1 cellular context compared by ENCODE assay signal in the genomic region with DNA sequence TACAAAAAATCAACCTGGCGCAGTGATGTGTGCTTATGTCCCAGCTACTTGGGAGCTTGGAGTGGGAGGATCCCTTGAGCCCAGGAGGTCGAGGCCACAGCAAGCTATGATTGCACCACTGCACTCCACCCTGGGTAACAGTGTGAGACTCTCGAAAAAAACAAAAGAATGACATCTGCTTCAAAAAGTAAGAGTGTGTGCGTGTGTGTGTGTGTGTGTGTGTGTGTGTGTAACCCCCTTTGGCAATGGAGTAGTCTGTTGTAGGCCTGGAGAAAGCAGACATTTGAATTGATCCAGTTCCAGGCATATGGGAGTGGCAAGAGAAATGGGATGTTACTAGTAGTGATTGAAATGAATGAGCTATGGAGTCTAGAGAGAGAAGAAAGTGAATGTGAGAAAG.
TF ChIP-seq lines count a peak whose summit lies in the region.

No MANE protein-coding gene starts in this region.

TF ChIP-seq in GM23338, 12 proteins besides CTCF, POLR2A, EP300 and RAD21 (continued from another document):
- TF ChIP-seq, protein P1, sequence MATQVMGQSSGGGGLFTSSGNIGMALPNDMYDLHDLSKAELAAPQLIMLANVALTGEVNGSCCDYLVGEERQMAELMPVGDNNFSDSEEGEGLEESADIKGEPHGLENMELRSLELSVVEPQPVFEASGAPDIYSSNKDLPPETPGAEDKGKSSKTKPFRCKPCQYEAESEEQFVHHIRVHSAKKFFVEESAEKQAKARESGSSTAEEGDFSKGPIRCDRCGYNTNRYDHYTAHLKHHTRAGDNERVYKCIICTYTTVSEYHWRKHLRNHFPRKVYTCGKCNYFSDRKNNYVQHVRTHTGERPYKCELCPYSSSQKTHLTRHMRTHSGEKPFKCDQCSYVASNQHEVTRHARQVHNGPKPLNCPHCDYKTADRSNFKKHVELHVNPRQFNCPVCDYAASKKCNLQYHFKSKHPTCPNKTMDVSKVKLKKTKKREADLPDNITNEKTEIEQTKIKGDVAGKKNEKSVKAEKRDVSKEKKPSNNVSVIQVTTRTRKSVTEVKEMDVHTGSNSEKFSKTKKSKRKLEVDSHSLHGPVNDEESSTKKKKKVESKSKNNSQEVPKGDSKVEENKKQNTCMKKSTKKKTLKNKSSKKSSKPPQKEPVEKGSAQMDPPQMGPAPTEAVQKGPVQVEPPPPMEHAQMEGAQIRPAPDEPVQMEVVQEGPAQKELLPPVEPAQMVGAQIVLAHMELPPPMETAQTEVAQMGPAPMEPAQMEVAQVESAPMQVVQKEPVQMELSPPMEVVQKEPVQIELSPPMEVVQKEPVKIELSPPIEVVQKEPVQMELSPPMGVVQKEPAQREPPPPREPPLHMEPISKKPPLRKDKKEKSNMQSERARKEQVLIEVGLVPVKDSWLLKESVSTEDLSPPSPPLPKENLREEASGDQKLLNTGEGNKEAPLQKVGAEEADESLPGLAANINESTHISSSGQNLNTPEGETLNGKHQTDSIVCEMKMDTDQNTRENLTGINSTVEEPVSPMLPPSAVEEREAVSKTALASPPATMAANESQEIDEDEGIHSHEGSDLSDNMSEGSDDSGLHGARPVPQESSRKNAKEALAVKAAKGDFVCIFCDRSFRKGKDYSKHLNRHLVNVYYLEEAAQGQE (IDR thresholded peaks at IDR 0.05; ENCODE audit: unreplicated experiment) = no peak
- TF ChIP-seq, protein P2, sequence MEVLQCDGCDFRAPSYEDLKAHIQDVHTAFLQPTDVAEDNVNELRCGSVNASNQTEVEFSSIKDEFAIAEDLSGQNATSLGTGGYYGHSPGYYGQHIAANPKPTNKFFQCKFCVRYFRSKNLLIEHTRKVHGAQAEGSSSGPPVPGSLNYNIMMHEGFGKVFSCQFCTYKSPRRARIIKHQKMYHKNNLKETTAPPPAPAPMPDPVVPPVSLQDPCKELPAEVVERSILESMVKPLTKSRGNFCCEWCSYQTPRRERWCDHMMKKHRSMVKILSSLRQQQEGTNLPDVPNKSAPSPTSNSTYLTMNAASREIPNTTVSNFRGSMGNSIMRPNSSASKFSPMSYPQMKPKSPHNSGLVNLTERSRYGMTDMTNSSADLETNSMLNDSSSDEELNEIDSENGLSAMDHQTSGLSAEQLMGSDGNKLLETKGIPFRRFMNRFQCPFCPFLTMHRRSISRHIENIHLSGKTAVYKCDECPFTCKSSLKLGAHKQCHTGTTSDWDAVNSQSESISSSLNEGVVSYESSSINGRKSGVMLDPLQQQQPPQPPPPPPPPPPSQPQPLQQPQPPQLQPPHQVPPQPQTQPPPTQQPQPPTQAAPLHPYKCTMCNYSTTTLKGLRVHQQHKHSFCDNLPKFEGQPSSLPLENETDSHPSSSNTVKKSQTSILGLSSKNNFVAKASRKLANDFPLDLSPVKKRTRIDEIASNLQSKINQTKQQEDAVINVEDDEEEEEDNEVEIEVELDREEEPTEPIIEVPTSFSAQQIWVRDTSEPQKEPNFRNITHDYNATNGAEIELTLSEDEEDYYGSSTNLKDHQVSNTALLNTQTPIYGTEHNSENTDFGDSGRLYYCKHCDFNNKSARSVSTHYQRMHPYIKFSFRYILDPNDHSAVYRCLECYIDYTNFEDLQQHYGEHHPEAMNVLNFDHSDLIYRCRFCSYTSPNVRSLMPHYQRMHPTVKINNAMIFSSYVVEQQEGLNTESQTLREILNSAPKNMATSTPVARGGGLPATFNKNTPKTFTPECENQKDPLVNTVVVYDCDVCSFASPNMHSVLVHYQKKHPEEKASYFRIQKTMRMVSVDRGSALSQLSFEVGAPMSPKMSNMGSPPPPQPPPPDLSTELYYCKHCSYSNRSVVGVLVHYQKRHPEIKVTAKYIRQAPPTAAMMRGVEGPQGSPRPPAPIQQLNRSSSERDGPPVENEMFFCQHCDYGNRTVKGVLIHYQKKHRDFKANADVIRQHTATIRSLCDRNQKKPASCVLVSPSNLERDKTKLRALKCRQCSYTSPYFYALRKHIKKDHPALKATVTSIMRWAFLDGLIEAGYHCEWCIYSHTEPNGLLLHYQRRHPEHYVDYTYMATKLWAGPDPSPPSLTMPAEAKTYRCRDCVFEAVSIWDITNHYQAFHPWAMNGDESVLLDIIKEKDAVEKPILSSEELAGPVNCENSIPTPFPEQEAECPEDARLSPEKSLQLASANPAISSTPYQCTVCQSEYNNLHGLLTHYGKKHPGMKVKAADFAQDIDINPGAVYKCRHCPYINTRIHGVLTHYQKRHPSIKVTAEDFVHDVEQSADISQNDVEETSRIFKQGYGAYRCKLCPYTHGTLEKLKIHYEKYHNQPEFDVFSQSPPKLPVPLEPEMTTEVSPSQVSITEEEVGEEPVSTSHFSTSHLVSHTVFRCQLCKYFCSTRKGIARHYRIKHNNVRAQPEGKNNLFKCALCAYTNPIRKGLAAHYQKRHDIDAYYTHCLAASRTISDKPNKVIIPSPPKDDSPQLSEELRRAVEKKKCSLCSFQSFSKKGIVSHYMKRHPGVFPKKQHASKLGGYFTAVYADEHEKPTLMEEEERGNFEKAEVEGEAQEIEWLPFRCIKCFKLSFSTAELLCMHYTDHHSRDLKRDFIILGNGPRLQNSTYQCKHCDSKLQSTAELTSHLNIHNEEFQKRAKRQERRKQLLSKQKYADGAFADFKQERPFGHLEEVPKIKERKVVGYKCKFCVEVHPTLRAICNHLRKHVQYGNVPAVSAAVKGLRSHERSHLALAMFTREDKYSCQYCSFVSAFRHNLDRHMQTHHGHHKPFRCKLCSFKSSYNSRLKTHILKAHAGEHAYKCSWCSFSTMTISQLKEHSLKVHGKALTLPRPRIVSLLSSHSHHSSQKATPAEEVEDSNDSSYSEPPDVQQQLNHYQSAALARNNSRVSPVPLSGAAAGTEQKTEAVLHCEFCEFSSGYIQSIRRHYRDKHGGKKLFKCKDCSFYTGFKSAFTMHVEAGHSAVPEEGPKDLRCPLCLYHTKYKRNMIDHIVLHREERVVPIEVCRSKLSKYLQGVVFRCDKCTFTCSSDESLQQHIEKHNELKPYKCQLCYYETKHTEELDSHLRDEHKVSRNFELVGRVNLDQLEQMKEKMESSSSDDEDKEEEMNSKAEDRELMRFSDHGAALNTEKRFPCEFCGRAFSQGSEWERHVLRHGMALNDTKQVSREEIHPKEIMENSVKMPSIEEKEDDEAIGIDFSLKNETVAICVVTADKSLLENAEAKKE (CRISPR knock-in tag; IDR thresholded peaks at IDR 0.05) = no peak
- TF ChIP-seq JUNB (IDR thresholded peaks at IDR 0.05; ENCODE audit: unreplicated experiment) (no peak), POLR2AphosphoS5 (IDR thresholded peaks at IDR 0.05; ENCODE audit: low read depth) (no peak), EZH2 (IDR thresholded peaks at IDR 0.05; ENCODE audit: low read depth, unreplicated experiment) (no peak), ZNF331 (CRISPR knock-in tag; IDR thresholded peaks at IDR 0.05; ENCODE audit: low read depth) (no peak), EZH2phosphoT487 (IDR thresholded peaks at IDR 0.05; ENCODE audit: unreplicated experiment) (no peak), NANOG (IDR thresholded peaks at IDR 0.05; ENCODE audit: borderline replicate concordance) (no peak)
- TF ChIP-seq, protein P3, sequence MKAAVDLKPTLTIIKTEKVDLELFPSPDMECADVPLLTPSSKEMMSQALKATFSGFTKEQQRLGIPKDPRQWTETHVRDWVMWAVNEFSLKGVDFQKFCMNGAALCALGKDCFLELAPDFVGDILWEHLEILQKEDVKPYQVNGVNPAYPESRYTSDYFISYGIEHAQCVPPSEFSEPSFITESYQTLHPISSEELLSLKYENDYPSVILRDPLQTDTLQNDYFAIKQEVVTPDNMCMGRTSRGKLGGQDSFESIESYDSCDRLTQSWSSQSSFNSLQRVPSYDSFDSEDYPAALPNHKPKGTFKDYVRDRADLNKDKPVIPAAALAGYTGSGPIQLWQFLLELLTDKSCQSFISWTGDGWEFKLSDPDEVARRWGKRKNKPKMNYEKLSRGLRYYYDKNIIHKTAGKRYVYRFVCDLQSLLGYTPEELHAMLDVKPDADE (IDR thresholded peaks at IDR 0.05) = no peak
